In genomic region chr2:107607054-107607453, GRCh38 we compare ENCODE assay signal across 25 cellular contexts.
"Had no signal": no experiment of that assay in that cellular context is flagged by ENCODE, and none has a peak within 500 bp of the region (broad histone marks: within the 10 kb centered on the region; RNA-seq: fewer than 3 reads in every experiment).

No MANE protein-coding gene starts in this region.

- H3K4me1 ChIP-seq: colonic mucosa, esophagus muscularis mucosa, heart right ventricle, lower lobe of right lung, right lobe of liver, stomach, thyroid gland had no signal

- H3K9me3 ChIP-seq: colonic mucosa, esophagus muscularis mucosa, heart right ventricle, lower lobe of right lung, ovary, right lobe of liver, stomach, thyroid gland had no signal

- H3K4me2 ChIP-seq: smooth muscle cell had no signal

- ATAC-seq: heart right ventricle; left colon; left ventricle myocardium superior; lower lobe of right lung; natural killer cell; right lobe of liver; stimulated activated effector memory CD8-positive, alpha-beta T cell treated with anti-CD3 and anti-CD28 coated beads, Interleukin-12 subunit alpha, Interleukin-12 subunit beta, amount 100 ng/mL, for 72 hours had no signal

- H3K36me3 ChIP-seq: colonic mucosa, esophagus muscularis mucosa, heart right ventricle, lower lobe of right lung, ovary, right lobe of liver, stomach, thyroid gland had no signal

- H3K27me3 ChIP-seq: colonic mucosa, esophagus muscularis mucosa, heart right ventricle, ovary, stomach, thyroid gland had no signal

- H3K4me3 ChIP-seq: colonic mucosa, esophagus muscularis mucosa, heart right ventricle, lower lobe of right lung, ovary, right lobe of liver, smooth muscle cell, stomach, thyroid gland had no signal

- H3K27ac ChIP-seq: colonic mucosa, esophagus muscularis mucosa, heart right ventricle, lower lobe of right lung, ovary, right lobe of liver, stomach, thyroid gland had no signal

- DNase-seq: colonic mucosa; effector CD8-positive, alpha-beta T cell; endodermal cell; foreskin melanocyte; glutamatergic neuron; heart right ventricle; hippocampal formation; kidney glomerular epithelial cell; left colon; left ventricle myocardium superior; lower lobe of right lung; natural killer cell; occipital lobe; ovary; posterior cingulate gyrus; right lobe of liver; stimulated activated CD4-positive, alpha-beta T cell treated with anti-CD3 and anti-CD28 coated beads, Interleukin-12 subunit alpha, Interleukin-12 subunit beta, amount 100 ng/mL, for 4 hours; stimulated activated CD4-positive, alpha-beta T cell treated with anti-CD3 and anti-CD28 coated beads, Interleukin-1b, Interleukin-23, amount 100 ng/mL, for 48 hours; stimulated activated CD4-positive, alpha-beta T cell treated with anti-CD3 and anti-CD28 coated beads, Interleukin-4, amount 100 ng/mL, for 1 hour; stimulated activated naive CD4-positive, alpha-beta T cell treated with Interleukin-2 at 50 U/mL for 16 hours; stomach; thyroid gland had no signal
